1 cellular context compared by ENCODE assay signal in genomic region chr11:67370351-67371076, GRCh38.
TF ChIP-seq lines count a peak whose summit lies in the region.

No MANE protein-coding gene starts in this region.

TF ChIP-seq in HCT116, 20 proteins besides CTCF, POLR2A, EP300 and RAD21 (continued from another document):
- TF ChIP-seq REST (IDR thresholded peaks at IDR 0.05; ENCODE audit: low read depth) (no peak), ZFX (IDR thresholded peaks at IDR 0.05) (no peak)
